In the genomic region with DNA sequence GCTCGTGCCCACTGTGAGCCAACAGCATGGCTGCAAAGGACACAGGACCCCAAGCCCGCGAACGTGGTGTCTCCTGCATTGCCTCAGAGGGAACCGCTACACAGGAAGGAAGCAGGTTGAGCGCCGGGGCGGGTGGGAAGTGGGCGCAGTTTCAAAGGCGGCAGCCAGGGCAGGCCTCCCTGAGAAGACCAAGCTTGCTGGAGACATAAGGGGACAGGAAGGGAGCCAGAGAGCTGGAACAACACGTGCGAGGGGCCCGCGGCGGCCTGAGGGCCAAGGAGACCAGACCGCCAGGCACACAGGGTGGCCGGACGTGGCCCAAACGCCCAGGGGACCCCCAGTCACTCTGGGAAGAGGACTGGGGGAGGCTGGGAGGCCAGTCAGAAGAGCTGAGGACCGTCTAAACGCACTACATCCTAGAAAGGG, we compare ENCODE assay signal across 8 cellular contexts. TPM values are rescaled to one million over a fixed set of nuclear protein-coding genes. Genes with fewer than 3 reads are reported as not detected.
A peak's percentile ranks its signal among the peaks of the same experiment; 100 is the strongest.
DNase-seq lines count a peak whose midpoint lies in the region; ATAC-seq and TF ChIP-seq lines count a peak whose summit lies in the region.

No MANE protein-coding gene starts in this region.

- POLR2A ChIA-PET in activated CD8-positive, alpha-beta T cell treated with anti-CD3 and anti-CD28 coated beads, Interleukin-2, amount 10 ng/mL, durations not matched to agents 7 days and 5 days (lab: Charles Lee) = interaction anchor here (0.6 to 1.6 kb wide), 4 partner anchors 15 to 450 kb away, joined by 3 to 13 read pairs (median 4); no protein-coding TSS in a partner anchor

- peak overlapping the region; percentile 89 for H3K27ac Mint-ChIP-seq in activated CD8-positive, alpha-beta T cell treated with anti-CD3 and anti-CD28 coated beads, Interleukin-2, amount 10 ng/mL, durations not matched to agents 7 days and 5 days

- H3K9me3 ChIP-seq in left ventricle myocardium inferior (replicated peaks) (no peaks in the 10 kb centered on the region), colonic mucosa (no peaks in the 10 kb centered on the region)

- H3K4me1 ChIP-seq in left ventricle myocardium inferior (peaks cover 32% of the 10 kb centered on the region), colonic mucosa (no peaks in the 10 kb centered on the region)

- DNase-seq in KG1 (lab: John Stamatoyannopoulos, UW) (peak; percentile 40), left ventricle myocardium inferior (no peak), NCI-H2107 treated with DMSO at 0.1 percent for 48 hours (lab: John Stamatoyannopoulos, UW; ENCODE audit: unreplicated experiment) (no peak), NCI-H1436 (lab: John Stamatoyannopoulos, UW) (no peak), NCI-H187 treated with DMSO at 0.1 percent for 48 hours (lab: John Stamatoyannopoulos, UW) (no peak), colonic mucosa (no peak)
- peak; percentile 87 for DNase-seq in activated CD8-positive, alpha-beta T cell treated with anti-CD3 and anti-CD28 coated beads, Interleukin-2, amount 10 ng/mL, durations not matched to agents 7 days and 5 days
- peak; percentile 40 to 48 for DNase-seq in stimulated activated CD8-positive, alpha-beta memory T cell treated with anti-CD3 and anti-CD28 coated beads, Interleukin-7, amount 100 ng/mL, for 48 hours (ENCODE audit: extremely low read depth in 1 of 2, low read depth in 1 of 2)

- H3K9ac ChIP-seq in colonic mucosa (ENCODE audit: low read depth in 2 of 2, low read length in 2 of 2) = peak overlapping the region in 1 of 2 donors; percentile 4

- H3K9me3 Mint-ChIP-seq in activated CD8-positive, alpha-beta T cell treated with anti-CD3 and anti-CD28 coated beads, Interleukin-2, amount 10 ng/mL, durations not matched to agents 7 days and 5 days (ENCODE audit: insufficient read depth) = no peaks in the 10 kb centered on the region

- H3K4me3 ChIP-seq in left ventricle myocardium inferior = no peak overlapping the region
- no peak overlapping the region for H3K4me3 ChIP-seq in colonic mucosa

- TF ChIP-seq CTCF in left ventricle myocardium inferior (IDR thresholded peaks at IDR 0.05; ENCODE audit: borderline replicate concordance) (peak; percentile 45), colonic mucosa (IDR thresholded peaks at IDR 0.05) (no peak)

- peaks cover 41% of the 10 kb centered on the region for H3K4me1 Mint-ChIP-seq in activated CD8-positive, alpha-beta T cell treated with anti-CD3 and anti-CD28 coated beads, Interleukin-2, amount 10 ng/mL, durations not matched to agents 7 days and 5 days (ENCODE audit: low read depth)

- intact Hi-C loops in left ventricle myocardium inferior (cut with micrococcal nuclease) = no loop called here
- intact Hi-C loops in colonic mucosa (cut with DNase I) = no loop called here

- H3K27me3 ChIP-seq in left ventricle myocardium inferior (ENCODE audit: low read depth) (no peaks in the 10 kb centered on the region), colonic mucosa (no peaks in the 10 kb centered on the region)

- ATAC-seq in activated CD8-positive, alpha-beta T cell treated with anti-CD3 and anti-CD28 coated beads, Interleukin-2, amount 10 ng/mL, durations not matched to agents 7 days and 5 days = peak; percentile 96

- H3K27me3 Mint-ChIP-seq in activated CD8-positive, alpha-beta T cell treated with anti-CD3 and anti-CD28 coated beads, Interleukin-2, amount 10 ng/mL, durations not matched to agents 7 days and 5 days (ENCODE audit: low read depth) = no peaks in the 10 kb centered on the region

- H3K4me3 Mint-ChIP-seq in activated CD8-positive, alpha-beta T cell treated with anti-CD3 and anti-CD28 coated beads, Interleukin-2, amount 10 ng/mL, durations not matched to agents 7 days and 5 days = peak overlapping the region; percentile 65

- CTCF ChIA-PET in activated CD8-positive, alpha-beta T cell treated with anti-CD3 and anti-CD28 coated beads, Interleukin-2, amount 10 ng/mL, durations not matched to agents 7 days and 5 days (lab: Charles Lee) = interaction anchor here (0.8 to 3.7 kb wide), 11 partner anchors 8 to 129 kb away, joined by 3 to 25 read pairs (median 4); a partner anchor contains a TSS

- peak overlapping the region; percentile 65 for H3K27ac ChIP-seq in left ventricle myocardium inferior (replicated peaks)
- no peak overlapping the region for H3K27ac ChIP-seq in colonic mucosa

- H3K36me3 ChIP-seq in left ventricle myocardium inferior = peaks cover 78% of the 10 kb centered on the region
- peaks cover 20% of the 10 kb centered on the region for H3K36me3 ChIP-seq in colonic mucosa

- H3K36me3 Mint-ChIP-seq in activated CD8-positive, alpha-beta T cell treated with anti-CD3 and anti-CD28 coated beads, Interleukin-2, amount 10 ng/mL, durations not matched to agents 7 days and 5 days (ENCODE audit: low read depth) = peaks cover 64% of the 10 kb centered on the region

RNA-seq across cellular contexts. Expression of a gene that starts 32.0 kb away (rescaled TPM):
- 100 to 1,000 TPM; 214 to 217 TPM for total RNA-seq in activated CD8-positive, alpha-beta T cell treated with anti-CD3 and anti-CD28 coated beads, Interleukin-2, amount 10 ng/mL, durations not matched to agents 7 days and 5 days
- total RNA-seq in left ventricle myocardium inferior (112 TPM), colonic mucosa (100 to 1,000 TPM; 137 to 200 TPM)

RNA-seq across cellular contexts. Expression of a gene that starts 44.5 kb away (rescaled TPM):
- total RNA-seq in activated CD8-positive, alpha-beta T cell treated with anti-CD3 and anti-CD28 coated beads, Interleukin-2, amount 10 ng/mL, durations not matched to agents 7 days and 5 days = 10 to 100 TPM; 14.7 to 14.9 TPM
- total RNA-seq in left ventricle myocardium inferior (13.9 TPM), colonic mucosa (10 to 100 TPM; 22.0 to 22.4 TPM)

Comparison
In these comparisons a context has a peak if more than half of its experiments do, and no peak if none do; other contexts are left out.
1. DNase-seq: peak in KG1 (single experiment), activated CD8-positive, alpha-beta T cell treated with anti-CD3 and anti-CD28 coated beads, Interleukin-2, amount 10 ng/mL, durations not matched to agents 7 days and 5 days (single experiment) and stimulated activated CD8-positive, alpha-beta memory T cell treated with anti-CD3 and anti-CD28 coated beads, Interleukin-7, amount 100 ng/mL, for 48 hours (2 of 2); none in left ventricle myocardium inferior (single experiment), NCI-H2107 treated with DMSO at 0.1 percent for 48 hours (single experiment), NCI-H1436 (single experiment), NCI-H187 treated with DMSO at 0.1 percent for 48 hours (single experiment) and colonic mucosa (single experiment).